Comparison of ENCODE assay signal across 8 cellular contexts in genomic region chr15:60787737-60788513, GRCh38.
DNase-seq lines count a peak whose midpoint lies in the region; ATAC-seq and TF ChIP-seq lines count a peak whose summit lies in the region.

No MANE protein-coding gene starts in this region.

- H3K27me3 Mint-ChIP-seq in activated CD4-positive, alpha-beta T cell treated with anti-CD3 and anti-CD28 coated beads for 36 hours = no peaks in the 10 kb centered on the region
- no peaks in the 10 kb centered on the region for H3K27me3 Mint-ChIP-seq in activated CD4-positive, alpha-beta memory T cell treated with anti-CD3 and anti-CD28 coated beads, Interleukin-2, amount 10 ng/mL, durations not matched to agents 7 days and 5 days
- H3K27me3 Mint-ChIP-seq in stimulated activated naive CD8-positive, alpha-beta T cell treated with anti-CD3 and anti-CD28 coated beads, Interleukin-15, amount 100 ng/mL, for 72 hours = no peaks in the 10 kb centered on the region

- H3K27ac Mint-ChIP-seq in activated CD4-positive, alpha-beta T cell treated with anti-CD3 and anti-CD28 coated beads for 36 hours = peak overlapping the region; percentile 52
- peak overlapping the region; percentile 72 for H3K27ac Mint-ChIP-seq in activated CD4-positive, alpha-beta memory T cell treated with anti-CD3 and anti-CD28 coated beads, Interleukin-2, amount 10 ng/mL, durations not matched to agents 7 days and 5 days
- H3K27ac Mint-ChIP-seq in stimulated activated naive CD8-positive, alpha-beta T cell treated with anti-CD3 and anti-CD28 coated beads, Interleukin-15, amount 100 ng/mL, for 72 hours = peak overlapping the region in 1 of 2 donors; percentile 35

- peak; percentile 81 for ATAC-seq in activated CD4-positive, alpha-beta T cell treated with anti-CD3 and anti-CD28 coated beads for 36 hours
- peak; percentile 78 for ATAC-seq in stimulated activated naive CD8-positive, alpha-beta T cell treated with anti-CD3 and anti-CD28 coated beads, Interleukin-15, amount 100 ng/mL, for 72 hours
- no peak for ATAC-seq in HG03439 (IDR thresholded peaks at IDR 0.05; ENCODE audit: unreplicated experiment)

- POLR2A ChIA-PET in activated CD4-positive, alpha-beta T cell treated with anti-CD3 and anti-CD28 coated beads for 36 hours (lab: Charles Lee) = interaction anchor here (0.7 kb wide), 1 partner anchor 11 kb away, joined by 3 read pairs; no protein-coding TSS in a partner anchor
- POLR2A ChIA-PET in activated CD4-positive, alpha-beta memory T cell treated with anti-CD3 and anti-CD28 coated beads, Interleukin-2, amount 10 ng/mL, durations not matched to agents 7 days and 5 days (lab: Charles Lee) = interaction anchor here (0.8 to 2.3 kb wide), 8 partner anchors 11 to 201 kb away, joined by 3 to 11 read pairs (median 4); no protein-coding TSS in a partner anchor

- peak; percentile 70 for DNase-seq in activated CD4-positive, alpha-beta T cell treated with anti-CD3 and anti-CD28 coated beads for 36 hours
- no peak for DNase-seq in activated CD4-positive, alpha-beta T cell treated with anti-CD3 and anti-CD28 coated beads for 1 hour
- DNase-seq in activated CD4-positive, alpha-beta memory T cell treated with anti-CD3 and anti-CD28 coated beads, Interleukin-2, amount 10 ng/mL, durations not matched to agents 7 days and 5 days = peak; percentile 47
- DNase-seq in foreskin fibroblast (peak in 1 of 2 donors; percentile 47), mucosa of gallbladder (ENCODE audit: low spot score) (no peak), NCI-H2029 (lab: John Stamatoyannopoulos, UW) (no peak)
- DNase-seq in stimulated activated naive CD8-positive, alpha-beta T cell treated with anti-CD3 and anti-CD28 coated beads, Interleukin-15, amount 100 ng/mL, for 72 hours = no peak

- intact Hi-C loops in activated CD4-positive, alpha-beta T cell treated with anti-CD3 and anti-CD28 coated beads for 36 hours (cut with DNase I, micrococcal nuclease) = loop anchor here in 1 of 2 experiments (2.0 kb wide), 1 partner anchor 67 kb away; no protein-coding TSS in a partner anchor

- CTCF ChIA-PET in activated CD4-positive, alpha-beta T cell treated with anti-CD3 and anti-CD28 coated beads for 36 hours (lab: Charles Lee) = interaction anchor here (0.6 to 3.2 kb wide), 36 partner anchors 8 to 655 kb away, joined by 3 to 26 read pairs (median 4); no protein-coding TSS in a partner anchor
- CTCF ChIA-PET in activated CD4-positive, alpha-beta memory T cell treated with anti-CD3 and anti-CD28 coated beads, Interleukin-2, amount 10 ng/mL, durations not matched to agents 7 days and 5 days (lab: Charles Lee) = interaction anchor here (0.7 to 2.6 kb wide), 17 partner anchors 8 to 192 kb away, joined by 3 to 17 read pairs (median 5); no protein-coding TSS in a partner anchor

- peak overlapping the region; percentile 5 for H3K4me3 Mint-ChIP-seq in activated CD4-positive, alpha-beta T cell treated with anti-CD3 and anti-CD28 coated beads for 36 hours
- no peak overlapping the region for H3K4me3 Mint-ChIP-seq in activated CD4-positive, alpha-beta memory T cell treated with anti-CD3 and anti-CD28 coated beads, Interleukin-2, amount 10 ng/mL, durations not matched to agents 7 days and 5 days
- H3K4me3 Mint-ChIP-seq in stimulated activated naive CD8-positive, alpha-beta T cell treated with anti-CD3 and anti-CD28 coated beads, Interleukin-15, amount 100 ng/mL, for 72 hours = no peak overlapping the region

- peak; percentile 49 for TF ChIP-seq CTCF in foreskin fibroblast (IDR thresholded peaks at IDR 0.05; ENCODE audit: low read depth, low read length)

- H3K36me3 Mint-ChIP-seq in activated CD4-positive, alpha-beta T cell treated with anti-CD3 and anti-CD28 coated beads for 36 hours (ENCODE audit: low read depth) = peaks cover 16% of the 10 kb centered on the region
- H3K36me3 Mint-ChIP-seq in activated CD4-positive, alpha-beta memory T cell treated with anti-CD3 and anti-CD28 coated beads, Interleukin-2, amount 10 ng/mL, durations not matched to agents 7 days and 5 days (ENCODE audit: low read depth) = no peaks in the 10 kb centered on the region

- no peak overlapping the region for H3K4me3 ChIP-seq in foreskin fibroblast (ENCODE audit: low read depth in 1 of 2, low read length in 2 of 2)

- H3K9me3 Mint-ChIP-seq in activated CD4-positive, alpha-beta T cell treated with anti-CD3 and anti-CD28 coated beads for 36 hours (ENCODE audit: low read depth) = peaks cover 8% of the 10 kb centered on the region
- peaks cover 5% of the 10 kb centered on the region for H3K9me3 Mint-ChIP-seq in activated CD4-positive, alpha-beta memory T cell treated with anti-CD3 and anti-CD28 coated beads, Interleukin-2, amount 10 ng/mL, durations not matched to agents 7 days and 5 days
- peaks cover 19 to 20% of the 10 kb centered on the region in 2 donors for H3K9me3 Mint-ChIP-seq in stimulated activated naive CD8-positive, alpha-beta T cell treated with anti-CD3 and anti-CD28 coated beads, Interleukin-15, amount 100 ng/mL, for 72 hours

- peaks cover 59% of the 10 kb centered on the region for H3K4me1 Mint-ChIP-seq in activated CD4-positive, alpha-beta T cell treated with anti-CD3 and anti-CD28 coated beads for 36 hours
- H3K4me1 Mint-ChIP-seq in activated CD4-positive, alpha-beta memory T cell treated with anti-CD3 and anti-CD28 coated beads, Interleukin-2, amount 10 ng/mL, durations not matched to agents 7 days and 5 days = peaks cover 21% of the 10 kb centered on the region
- H3K4me1 Mint-ChIP-seq in stimulated activated naive CD8-positive, alpha-beta T cell treated with anti-CD3 and anti-CD28 coated beads, Interleukin-15, amount 100 ng/mL, for 72 hours = peaks cover 16% of the 10 kb centered on the region

Comparison
In these comparisons a context has a peak if more than half of its experiments do, and no peak if none do; other contexts are left out.
1. DNase-seq: peak in activated CD4-positive, alpha-beta T cell treated with anti-CD3 and anti-CD28 coated beads for 36 hours (single experiment) and activated CD4-positive, alpha-beta memory T cell treated with anti-CD3 and anti-CD28 coated beads, Interleukin-2, amount 10 ng/mL, durations not matched to agents 7 days and 5 days (single experiment); none in activated CD4-positive, alpha-beta T cell treated with anti-CD3 and anti-CD28 coated beads for 1 hour (single experiment), stimulated activated naive CD8-positive, alpha-beta T cell treated with anti-CD3 and anti-CD28 coated beads, Interleukin-15, amount 100 ng/mL, for 72 hours (0 of 2), mucosa of gallbladder (single experiment) and NCI-H2029 (single experiment).